ENCODE assay signal across 8 cellular contexts in the genomic region with DNA sequence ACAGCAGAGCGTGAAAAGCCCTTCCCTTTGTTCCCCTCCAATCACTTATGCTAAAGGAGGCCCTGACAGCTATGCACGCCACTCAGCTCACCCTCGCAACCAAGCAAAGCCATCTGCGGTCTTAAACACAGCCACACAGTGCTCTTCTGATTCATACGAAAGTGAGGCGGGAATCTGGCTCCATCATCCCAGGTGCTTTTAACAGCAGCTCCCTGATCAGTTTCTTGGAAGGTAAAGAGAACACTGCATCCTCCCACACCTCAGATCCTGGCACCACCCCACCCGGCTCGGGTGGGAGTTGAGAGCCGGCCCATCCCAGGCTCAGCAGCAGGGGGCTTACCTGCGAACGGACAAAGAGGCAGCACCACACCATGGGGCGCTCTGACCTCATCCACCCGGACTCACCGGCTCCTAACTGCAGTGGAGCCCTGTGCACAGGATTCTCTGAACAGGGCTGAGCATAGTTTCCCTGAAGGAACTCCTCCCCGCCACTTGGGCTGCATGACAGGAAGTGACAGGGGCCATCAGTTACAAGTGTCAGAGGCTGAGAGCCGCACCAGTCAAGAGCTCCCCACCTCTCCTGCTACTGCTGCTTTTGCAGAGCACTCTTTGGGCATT.
DNase-seq lines count a peak whose midpoint lies in the region; ATAC-seq and TF ChIP-seq lines count a peak whose summit lies in the region.

No MANE protein-coding gene starts in this region.

- ATAC-seq in GM19023 (IDR thresholded peaks at IDR 0.05; ENCODE audit: unreplicated experiment) = peak; percentile 53
- peak; percentile 32 for ATAC-seq in HG03108 (IDR thresholded peaks at IDR 0.05; ENCODE audit: unreplicated experiment)
- ATAC-seq in sciatic nerve = peak; percentile 53

- no peak for TF ChIP-seq POLR2A in erythroblast (IDR thresholded peaks at IDR 0.05; ENCODE audit: low read length)

- DNase-seq in T-helper 1 cell (peak; percentile 48 to 90 (median 62)), sciatic nerve (ENCODE audit: low spot score) (no peak), NCI-H345 treated with DMSO at 0.1 percent for 48 hours (lab: John Stamatoyannopoulos, UW; ENCODE audit: unreplicated experiment) (no peak), erythroblast (lab: John Stamatoyannopoulos, UW) (no peak), medulla oblongata (ENCODE audit: extremely low spot score) (no peak)
- DNase-seq in activated naive CD8-positive, alpha-beta T cell treated with anti-CD3 and anti-CD28 coated beads, Interleukin-2, amount 50 U/mL, for 16 hours (ENCODE audit: low read depth, low spot score) = peak; percentile 23

- intact Hi-C loops in sciatic nerve (cut with DNase I) = no loop called here

Comparison
In these comparisons a context has a peak if more than half of its experiments do, and no peak if none do; other contexts are left out.
1. DNase-seq: peak in T-helper 1 cell (5 of 5) and activated naive CD8-positive, alpha-beta T cell treated with anti-CD3 and anti-CD28 coated beads, Interleukin-2, amount 50 U/mL, for 16 hours (single experiment); none in sciatic nerve (single experiment), NCI-H345 treated with DMSO at 0.1 percent for 48 hours (single experiment), erythroblast (0 of 2) and medulla oblongata (single experiment).
2. Peak in every context shown above with its lines, with median percentiles within 50 percentile points of each other: ATAC-seq.